In genomic region chr20:58623579-58624473, GRCh38 we compare ENCODE assay signal across 11 cellular contexts. TPM values are rescaled to one million over a fixed set of nuclear protein-coding genes. Genes with fewer than 3 reads are reported as not detected.
DNase-seq lines count a peak whose midpoint lies in the region; ATAC-seq, FAIRE-seq and TF ChIP-seq lines count a peak whose summit lies in the region.
"Had no signal": no experiment of that assay in that cellular context is flagged by ENCODE, and none has a peak within 500 bp of the region (broad histone marks: within the 10 kb centered on the region; RNA-seq: fewer than 3 reads in every experiment).

No MANE protein-coding gene starts in this region.

- 79 to 83% methylated on average over 29 of the region's 29 CpGs for WGBS in pancreas, 2 donors

- BruUV-seq in Panc1 (replicated peaks; lab: Mats Ljungman, UMichigan) = no TSS peak

- TF ChIP-seq CTCF in Panc1 (IDR thresholded peaks at IDR 0.05) (no peak), pancreas (IDR thresholded peaks at IDR 0.05) (no peak), upper lobe of right lung (IDR thresholded peaks at IDR 0.05) (no peak)

- DNase-seq in GM03348 (ENCODE audit: low spot score) (peak; percentile 98), Panc1 (ENCODE audit: low read depth, low spot score) (peak; percentile 62), fibroblast of gingiva (ENCODE audit: low read depth) (peak; percentile 69), pancreas (peak in 1 of 6 donors; percentile 22), OCI-M2 (lab: John Stamatoyannopoulos, UW; ENCODE audit: unreplicated experiment) (no peak), upper lobe of right lung (no peak)
- no peak for DNase-seq in CD8-positive, alpha-beta memory T cell
- no peak for DNase-seq in activated naive CD4-positive, alpha-beta T cell treated with anti-CD3 and anti-CD28 coated beads, Interleukin-2, amount 10 ng/mL, durations not matched to agents 7 days and 5 days
- DNase-seq: activated naive CD8-positive, alpha-beta T cell treated with anti-CD3 and anti-CD28 coated beads, Interleukin-2, amount 10 ng/mL, durations not matched to agents 7 days and 5 days; natural killer cell; NCI-H524 had no signal

- intact Hi-C loops in Panc1 (cut with micrococcal nuclease; ENCODE audit: unreplicated experiment) = no loop called here
- intact Hi-C loops in pancreas (cut with DNase I) = no loop called here
- intact Hi-C loops in upper lobe of right lung (cut with DNase I) = no loop called here

- H3K27me3 ChIP-seq in Panc1 (ENCODE audit: control insufficient read depth, insufficient read depth, low read length) (no peaks in the 10 kb centered on the region), pancreas (no peaks in the 10 kb centered on the region), upper lobe of right lung (peaks cover 15% of the 10 kb centered on the region)
- H3K27me3 ChIP-seq in CD8-positive, alpha-beta memory T cell (ENCODE audit: insufficient read depth, low read length, poor library complexity, severe bottlenecking) = no peaks in the 10 kb centered on the region

- no peak overlapping the region for H3K4me3 Mint-ChIP-seq in CD8-positive, alpha-beta memory T cell
- no peak overlapping the region for H3K4me3 Mint-ChIP-seq in activated naive CD4-positive, alpha-beta T cell treated with anti-CD3 and anti-CD28 coated beads, Interleukin-2, amount 10 ng/mL, durations not matched to agents 7 days and 5 days
- H3K4me3 Mint-ChIP-seq: activated naive CD8-positive, alpha-beta T cell treated with anti-CD3 and anti-CD28 coated beads, Interleukin-2, amount 10 ng/mL, durations not matched to agents 7 days and 5 days; natural killer cell had no signal

- H3K4me1 Mint-ChIP-seq in CD8-positive, alpha-beta memory T cell = peaks cover 7 to 20% (median 8%) of the 10 kb centered on the region in 3 donors
- no peaks in the 10 kb centered on the region for H3K4me1 Mint-ChIP-seq in activated naive CD4-positive, alpha-beta T cell treated with anti-CD3 and anti-CD28 coated beads, Interleukin-2, amount 10 ng/mL, durations not matched to agents 7 days and 5 days

- FAIRE-seq in pancreas (lab: Jason Lieb, UNC) = no peak

- peak overlapping the region; percentile 86 for H3K27ac ChIP-seq in Panc1 (ENCODE audit: low read length)
- no peak overlapping the region for H3K27ac ChIP-seq in pancreas
- H3K27ac ChIP-seq in CD8-positive, alpha-beta memory T cell (ENCODE audit: low read depth, low read length) = no peak overlapping the region
- H3K27ac ChIP-seq in upper lobe of right lung = no peak overlapping the region

- CTCF ChIA-PET in Panc1 (lab: Charles Lee) = no interaction called here
- CTCF ChIA-PET in CD8-positive, alpha-beta memory T cell (lab: Charles Lee) = no interaction called here
- CTCF ChIA-PET in activated naive CD4-positive, alpha-beta T cell treated with anti-CD3 and anti-CD28 coated beads, Interleukin-2, amount 10 ng/mL, durations not matched to agents 7 days and 5 days (lab: Charles Lee) = no interaction called here

- H3K9me3 Mint-ChIP-seq in CD8-positive, alpha-beta memory T cell = no peaks in the 10 kb centered on the region
- no peaks in the 10 kb centered on the region for H3K9me3 Mint-ChIP-seq in activated naive CD4-positive, alpha-beta T cell treated with anti-CD3 and anti-CD28 coated beads, Interleukin-2, amount 10 ng/mL, durations not matched to agents 7 days and 5 days
- H3K9me3 Mint-ChIP-seq: activated naive CD8-positive, alpha-beta T cell treated with anti-CD3 and anti-CD28 coated beads, Interleukin-2, amount 10 ng/mL, durations not matched to agents 7 days and 5 days; natural killer cell had no signal

- POLR2A ChIA-PET in Panc1 (lab: Charles Lee) = no interaction called here
- POLR2A ChIA-PET in CD8-positive, alpha-beta memory T cell (lab: Charles Lee) = no interaction called here

- peaks cover 7 to 24% of the 10 kb centered on the region in 2 donors for H3K27me3 Mint-ChIP-seq in CD8-positive, alpha-beta memory T cell
- peaks cover 36% of the 10 kb centered on the region for H3K27me3 Mint-ChIP-seq in activated naive CD4-positive, alpha-beta T cell treated with anti-CD3 and anti-CD28 coated beads, Interleukin-2, amount 10 ng/mL, durations not matched to agents 7 days and 5 days

- H3K36me3 ChIP-seq in Panc1 (ENCODE audit: control insufficient read depth, insufficient read depth, low read length) = no peaks in the 10 kb centered on the region
- no peaks in the 10 kb centered on the region for H3K36me3 ChIP-seq in pancreas
- H3K36me3 ChIP-seq in CD8-positive, alpha-beta memory T cell (ENCODE audit: insufficient read depth, low read length) = no peaks in the 10 kb centered on the region
- H3K36me3 ChIP-seq in upper lobe of right lung = no peaks in the 10 kb centered on the region

- in situ Hi-C loops in Panc1 (cut with HindIII; ENCODE audit: low pct_unique_long_range_greater_than_20kb, low sequenced_read_pairs) = no loop called here

- H3K9me3 ChIP-seq in Panc1 (ENCODE audit: control insufficient read depth, insufficient read depth, low read depth, low read length) = peaks cover 4% of the 10 kb centered on the region; the same call in 1 of the 2 replicates
- no peaks in the 10 kb centered on the region for H3K9me3 ChIP-seq in pancreas
- no peaks in the 10 kb centered on the region for H3K9me3 ChIP-seq in CD8-positive, alpha-beta memory T cell (ENCODE audit: low read length)
- H3K9me3 ChIP-seq in upper lobe of right lung = no peaks in the 10 kb centered on the region

- peaks cover 0 to 2% (median 0%) of the 10 kb centered on the region in 3 donors for H3K36me3 Mint-ChIP-seq in CD8-positive, alpha-beta memory T cell
- no peaks in the 10 kb centered on the region for H3K36me3 Mint-ChIP-seq in activated naive CD4-positive, alpha-beta T cell treated with anti-CD3 and anti-CD28 coated beads, Interleukin-2, amount 10 ng/mL, durations not matched to agents 7 days and 5 days
- H3K36me3 Mint-ChIP-seq: activated naive CD8-positive, alpha-beta T cell treated with anti-CD3 and anti-CD28 coated beads, Interleukin-2, amount 10 ng/mL, durations not matched to agents 7 days and 5 days; natural killer cell had no signal

- ATAC-seq in Panc1 (peak; percentile 99), pancreas (peak in 3 of 4 donors; percentile 32 to 80 (median 76)), upper lobe of right lung (no peak)

- H3K4me1 ChIP-seq in Panc1 (ENCODE audit: control insufficient read depth, insufficient read depth, low read length) = peaks cover 10% of the 10 kb centered on the region
- no peaks in the 10 kb centered on the region for H3K4me1 ChIP-seq in pancreas
- H3K4me1 ChIP-seq in CD8-positive, alpha-beta memory T cell (ENCODE audit: insufficient read depth, low read length) = peaks cover 8% of the 10 kb centered on the region
- H3K4me1 ChIP-seq in upper lobe of right lung = no peaks in the 10 kb centered on the region

- H3K27ac Mint-ChIP-seq in CD8-positive, alpha-beta memory T cell = no peak overlapping the region
- no peak overlapping the region for H3K27ac Mint-ChIP-seq in activated naive CD4-positive, alpha-beta T cell treated with anti-CD3 and anti-CD28 coated beads, Interleukin-2, amount 10 ng/mL, durations not matched to agents 7 days and 5 days
- H3K27ac Mint-ChIP-seq: activated naive CD8-positive, alpha-beta T cell treated with anti-CD3 and anti-CD28 coated beads, Interleukin-2, amount 10 ng/mL, durations not matched to agents 7 days and 5 days; natural killer cell had no signal

- H3K4me3 ChIP-seq in Panc1 (ENCODE audit: low read depth in 2 of 2, low read length in 2 of 2) = no peak overlapping the region
- H3K4me3 ChIP-seq in pancreas = no peak overlapping the region
- no peak overlapping the region for H3K4me3 ChIP-seq in CD8-positive, alpha-beta memory T cell (ENCODE audit: low read length)
- no peak overlapping the region for H3K4me3 ChIP-seq in upper lobe of right lung

RNA-seq across cellular contexts. Expression of gene STX16, which starts 27.3 kb away (rescaled TPM):
- 41.9 TPM for total RNA-seq in Panc1 (2021; ENCODE audit: unreplicated experiment)
- polyA plus RNA-seq in Panc1 (2012; ENCODE audit: insufficient read length) = 48.2 TPM
- 10 to 100 TPM; 17.9 to 33.4 (median 20.9) TPM for total RNA-seq in pancreas
- 10 to 100 TPM; 58.5 to 67.0 TPM for polyA plus RNA-seq in pancreas
- total RNA-seq in CD8-positive, alpha-beta memory T cell = 10 to 100 TPM; 69.2 to 72.8 TPM
- polyA plus RNA-seq in CD8-positive, alpha-beta memory T cell = 24.9 TPM
- 57.0 TPM for total RNA-seq in upper lobe of right lung

Comparison
In these comparisons a context has a peak if more than half of its experiments do, and no peak if none do; other contexts are left out.
1. DNase-seq: peak in GM03348 (single experiment), Panc1 (single experiment) and fibroblast of gingiva (single experiment); none in CD8-positive, alpha-beta memory T cell (0 of 5), OCI-M2 (single experiment), activated naive CD4-positive, alpha-beta T cell treated with anti-CD3 and anti-CD28 coated beads, Interleukin-2, amount 10 ng/mL, durations not matched to agents 7 days and 5 days (single experiment) and upper lobe of right lung (single experiment).